Comparison of ENCODE assay signal across 8 cellular contexts in the genomic region with DNA sequence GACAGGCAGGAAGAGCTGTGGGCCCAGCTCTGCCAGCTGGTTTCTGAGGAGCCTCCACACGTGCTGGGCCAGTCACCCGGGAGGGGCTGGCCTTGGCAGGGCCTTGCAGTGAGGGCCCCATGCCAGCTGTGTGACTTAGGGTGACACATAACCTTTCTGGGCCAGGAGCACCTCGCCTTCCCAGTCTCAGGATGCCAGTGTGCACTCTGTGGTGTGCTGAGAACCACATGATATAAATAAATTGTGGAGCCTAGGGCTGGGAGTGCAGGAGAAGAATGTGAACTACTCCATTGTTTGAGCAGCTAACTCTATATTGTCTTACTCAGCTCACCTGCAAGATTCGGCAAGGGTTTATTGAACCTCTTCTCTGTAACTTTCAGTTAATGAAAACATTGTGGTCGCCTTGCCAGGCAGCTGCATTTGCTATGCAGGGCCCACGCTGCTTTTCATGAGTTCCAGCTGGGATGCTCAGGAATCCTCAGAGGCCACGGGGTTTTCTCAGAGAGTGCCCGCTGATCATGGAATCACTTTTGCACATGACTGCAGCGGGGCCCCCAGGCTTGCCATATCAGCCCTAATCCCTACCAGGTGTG.
DNase-seq lines count a peak whose midpoint lies in the region; ATAC-seq lines count a peak whose summit lies in the region.

No MANE protein-coding gene starts in this region.

- ATAC-seq in HG02623 (IDR thresholded peaks at IDR 0.05; ENCODE audit: unreplicated experiment) (no peak), GM21390 (IDR thresholded peaks at IDR 0.05; ENCODE audit: unreplicated experiment) (no peak), GM21717 (IDR thresholded peaks at IDR 0.05; ENCODE audit: unreplicated experiment) (no peak), HG02870 (IDR thresholded peaks at IDR 0.05; ENCODE audit: unreplicated experiment) (no peak)

- DNase-seq in AG20443 (ENCODE audit: low spot score) (peak; percentile 90), HT1080 (ENCODE audit: low read depth) (peak; percentile 99), brain pericyte (ENCODE audit: low read depth, low spot score) (peak; percentile 68), medulla oblongata (ENCODE audit: extremely low spot score) (peak; percentile 32)

Comparison
In these comparisons a context has a peak if more than half of its experiments do, and no peak if none do; other contexts are left out.
1. DNase-seq: peak in every context shown above with its lines; median percentile 99 in HT1080; 90 in AG20443; 68 in brain pericyte; 32 in medulla oblongata.